29 cellular contexts compared by ENCODE assay signal in the genomic region with DNA sequence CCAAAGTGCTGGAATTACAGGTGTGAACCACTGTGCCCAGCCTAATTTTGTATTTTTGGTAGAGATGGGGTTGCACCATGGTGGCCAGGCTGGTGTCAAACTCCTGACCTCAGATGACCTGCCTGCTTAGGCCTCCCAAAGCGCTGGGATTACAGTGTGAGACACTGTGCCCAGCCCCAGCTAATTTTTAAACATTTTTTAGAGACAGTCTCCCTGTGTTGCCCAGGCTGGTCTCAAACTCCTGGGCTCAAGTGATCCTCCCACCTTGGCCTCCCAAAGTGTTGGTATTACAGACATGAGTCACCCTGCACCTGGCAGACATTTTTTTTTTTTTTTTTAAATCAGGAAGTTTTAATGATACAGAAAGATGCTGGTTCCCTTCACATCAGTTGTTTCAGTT. TPM values are rescaled to one million over a fixed set of nuclear protein-coding genes. Genes with fewer than 3 reads are reported as not detected.
DNase-seq lines count a peak whose midpoint lies in the region; ATAC-seq and TF ChIP-seq lines count a peak whose summit lies in the region.
"Had no signal": no experiment of that assay in that cellular context is flagged by ENCODE, and none has a peak within 500 bp of the region (broad histone marks: within the 10 kb centered on the region; RNA-seq: fewer than 3 reads in every experiment).

No MANE protein-coding gene starts in this region.

- peak; percentile 36 for ATAC-seq in activated CD8-positive, alpha-beta T cell treated with anti-CD3 and anti-CD28 coated beads for 36 hours
- ATAC-seq in GM21360 (IDR thresholded peaks at IDR 0.05; ENCODE audit: unreplicated experiment) (no peak), GM21619 (IDR thresholded peaks at IDR 0.05; ENCODE audit: unreplicated experiment) (no peak)
- ATAC-seq: foreskin keratinocyte, left colon, T-cell had no signal

- DNase-seq in DMS53 (lab: John Stamatoyannopoulos, UW): peak; percentile 48
- no peak for DNase-seq in DMS53 treated with DMSO at 0.1 percent for 48 hours (lab: John Stamatoyannopoulos, UW; ENCODE audit: unreplicated experiment)
- DNase-seq in HFFc6: no peak
- DNase-seq in activated CD8-positive, alpha-beta T cell treated with anti-CD3 and anti-CD28 coated beads for 36 hours: no peak
- peak; percentile 21 for DNase-seq in sigmoid colon
- DNase-seq in stimulated activated CD4-positive, alpha-beta T cell treated with anti-CD3 and anti-CD28 coated beads, Interleukin-1b, Interleukin-23, amount 100 ng/mL, for 48 hours: no peak
- DNase-seq: anterior cingulate cortex; CD8-positive, alpha-beta T cell; colonic mucosa; effector memory CD8-positive, alpha-beta T cell; foreskin keratinocyte; HCEC 1CT; left colon; NCI-H1436 treated with DMSO at 0.1 percent for 48 hours; NCI-H2107; NCI-H446; NCI-H82; nucleus accumbens; PC-9; SJCRH30; stimulated activated CD4-positive, alpha-beta T cell treated with anti-CD3 and anti-CD28 coated beads, Interleukin-4, amount 100 ng/mL, for 24 hours; stimulated activated naive CD8-positive, alpha-beta T cell treated with anti-CD3 and anti-CD28 coated beads, Interleukin-15, Interleukin-2, amounts not matched to agents 100 U/mL and 50 U/mL, for 24 hours; T-cell had no signal

- POLR2A ChIA-PET in activated CD8-positive, alpha-beta T cell treated with anti-CD3 and anti-CD28 coated beads for 36 hours (lab: Charles Lee): interaction anchor here (1.0 to 1.5 kb wide), 2 partner anchors 14 to 25 kb away, joined by 4 read pairs; no protein-coding TSS in a partner anchor

- TF ChIP-seq POLR2A in sigmoid colon (IDR thresholded peaks at IDR 0.05): no peak

- peaks cover 17% of the 10 kb centered on the region for H3K36me3 Mint-ChIP-seq in HFFc6 (ENCODE audit: low read depth)
- peaks cover 22% of the 10 kb centered on the region for H3K36me3 Mint-ChIP-seq in activated CD8-positive, alpha-beta T cell treated with anti-CD3 and anti-CD28 coated beads for 36 hours (ENCODE audit: low read depth)
- H3K36me3 Mint-ChIP-seq: activated naive CD4-positive, alpha-beta T cell treated with anti-CD3 and anti-CD28 coated beads, Interleukin-2, amount 50 U/mL, for 72 hours had no signal

- peak overlapping the region; percentile 46; the same call in 1 of the 2 replicates for H3K27ac Mint-ChIP-seq in HFFc6
- peak overlapping the region; percentile 61 for H3K27ac Mint-ChIP-seq in activated CD8-positive, alpha-beta T cell treated with anti-CD3 and anti-CD28 coated beads for 36 hours
- H3K27ac Mint-ChIP-seq: CD8-positive, alpha-beta T cell; memory B cell; T-cell had no signal

- H3K4me1 Mint-ChIP-seq in HFFc6 (ENCODE audit: low read depth): peaks cover 21% of the 10 kb centered on the region
- H3K4me1 Mint-ChIP-seq in activated CD8-positive, alpha-beta T cell treated with anti-CD3 and anti-CD28 coated beads for 36 hours (ENCODE audit: low read depth): peaks cover 10% of the 10 kb centered on the region

- peaks cover 20 to 74% (median 39%) of the 10 kb centered on the region in 4 donors for H3K36me3 ChIP-seq in sigmoid colon
- H3K36me3 ChIP-seq: colonic mucosa had no signal

- H3K4me3 ChIP-seq in sigmoid colon: no peak overlapping the region
- H3K4me3 ChIP-seq: colonic mucosa, PC-9, SJCRH30 had no signal

- intact Hi-C loops in activated CD8-positive, alpha-beta T cell treated with anti-CD3 and anti-CD28 coated beads for 36 hours (cut with micrococcal nuclease): no loop called here
- intact Hi-C loops in sigmoid colon (cut with DNase I): no loop called here

- whole genome bisulfite sequencing in sigmoid colon, 2 donors: 96 to 100% methylated on average over 1 of the region's 1 CpG

- CTCF ChIA-PET in activated CD8-positive, alpha-beta T cell treated with anti-CD3 and anti-CD28 coated beads for 36 hours (lab: Charles Lee): interaction anchor here (1.3 kb wide), 1 partner anchor 12 kb away, joined by 3 read pairs; no protein-coding TSS in a partner anchor

- no peaks in the 10 kb centered on the region for H3K27me3 ChIP-seq in sigmoid colon
- H3K27me3 ChIP-seq: colonic mucosa, foreskin keratinocyte, SJCRH30 had no signal

- no peak overlapping the region for H3K4me3 Mint-ChIP-seq in HFFc6
- no peak overlapping the region for H3K4me3 Mint-ChIP-seq in activated CD8-positive, alpha-beta T cell treated with anti-CD3 and anti-CD28 coated beads for 36 hours
- H3K4me3 Mint-ChIP-seq: CD8-positive, alpha-beta T cell; memory B cell; T-cell had no signal

- no peak for TF ChIP-seq EP300 in sigmoid colon (IDR thresholded peaks at IDR 0.05)

- TF ChIP-seq CTCF in HFFc6 (IDR thresholded peaks at IDR 0.05): no peak
- no peak for TF ChIP-seq CTCF in activated CD8-positive, alpha-beta T cell treated with anti-CD3 and anti-CD28 coated beads for 36 hours (IDR thresholded peaks at IDR 0.05)
- TF ChIP-seq CTCF in sigmoid colon (IDR thresholded peaks at IDR 0.05): no peak

- H3K27ac ChIP-seq in sigmoid colon: no peak overlapping the region
- H3K27ac ChIP-seq: 22Rv1, colonic mucosa, foreskin keratinocyte, PC-9, SJCRH30 had no signal

- no peaks in the 10 kb centered on the region for H3K27me3 Mint-ChIP-seq in HFFc6 (ENCODE audit: insufficient read depth)
- H3K27me3 Mint-ChIP-seq in activated CD8-positive, alpha-beta T cell treated with anti-CD3 and anti-CD28 coated beads for 36 hours: no peaks in the 10 kb centered on the region
- H3K27me3 Mint-ChIP-seq: effector memory CD8-positive, alpha-beta T cell; memory B cell; T-cell had no signal

- no peaks in the 10 kb centered on the region for H3K9me3 Mint-ChIP-seq in HFFc6
- no peaks in the 10 kb centered on the region for H3K9me3 Mint-ChIP-seq in activated CD8-positive, alpha-beta T cell treated with anti-CD3 and anti-CD28 coated beads for 36 hours
- H3K9me3 Mint-ChIP-seq: activated naive CD4-positive, alpha-beta T cell treated with anti-CD3 and anti-CD28 coated beads, Interleukin-2, amount 50 U/mL, for 72 hours; activated T-helper 2 cell treated with anti-CD3 and anti-CD28 coated beads, Interferon-gamma antibody, Interleukin-2, Interleukin-4, amounts not matched to agents 10 μg/mL and 5 μg/mL and 100 μg/mL, durations not matched to agents 14 hours and 24 hours and 36 hours; CD8-positive, alpha-beta T cell; effector memory CD8-positive, alpha-beta T cell; memory B cell; T-cell had no signal

- no peaks in the 10 kb centered on the region for H3K9me3 ChIP-seq in sigmoid colon
- H3K9me3 ChIP-seq: colonic mucosa, SJCRH30 had no signal

- peaks cover 0 to 20% (median 11%) of the 10 kb centered on the region in 4 donors for H3K4me1 ChIP-seq in sigmoid colon
- H3K4me1 ChIP-seq: colonic mucosa, foreskin keratinocyte, SJCRH30 had no signal

RNA-seq across cellular contexts. Expression of a gene that starts 15.5 kb away (rescaled TPM):
- 10 to 100 TPM; 43.9 to 53.8 (median 46.8) TPM for total RNA-seq in HFFc6 (2021; fragmentation: NEBNext Ultra II Directional; extraction: Animal tissue kit (Norgen Biotek cat#: 25700))
- 10 to 100 TPM; 16.9 to 18.6 TPM for total RNA-seq in activated CD8-positive, alpha-beta T cell treated with anti-CD3 and anti-CD28 coated beads for 36 hours
- 10 to 100 TPM; 35.0 to 51.3 (median 39.3) TPM for total RNA-seq in sigmoid colon
- 10 to 100 TPM; 25.8 to 44.6 (median 43.2) TPM for polyA plus RNA-seq in sigmoid colon

RNA-seq across cellular contexts. Expression of a gene that starts 38.8 kb away (rescaled TPM):
- total RNA-seq in HFFc6 (2021; fragmentation: NEBNext Ultra II Directional; extraction: Animal tissue kit (Norgen Biotek cat#: 25700)): 100 to 1,000 TPM; 132 to 149 (median 139) TPM
- total RNA-seq in activated CD8-positive, alpha-beta T cell treated with anti-CD3 and anti-CD28 coated beads for 36 hours: 100 to 1,000 TPM; 127 to 131 TPM
- 100 to 1,000 TPM in 3 of 4 donors, 10 to 100 TPM in 1; 98.4 to 135 (median 110) TPM for total RNA-seq in sigmoid colon
- polyA plus RNA-seq in sigmoid colon: 10 to 100 TPM; 27.5 to 71.0 (median 33.0) TPM

RNA-seq across cellular contexts. Expression of a gene that starts 46.1 kb away (rescaled TPM):
- total RNA-seq in HFFc6 (2021; fragmentation: NEBNext Ultra II Directional; extraction: Animal tissue kit (Norgen Biotek cat#: 25700)): 10 to 100 TPM; 10.9 to 18.5 (median 14.2) TPM
- total RNA-seq in activated CD8-positive, alpha-beta T cell treated with anti-CD3 and anti-CD28 coated beads for 36 hours: 10 to 100 TPM; 45.9 to 50.3 TPM
- 10 to 100 TPM; 16.8 to 26.5 (median 19.6) TPM for total RNA-seq in sigmoid colon
- polyA plus RNA-seq in sigmoid colon: 10 to 100 TPM; 14.8 to 48.3 (median 22.2) TPM

RNA-seq across cellular contexts. Expression of a gene that starts 59.2 kb away (rescaled TPM):
- total RNA-seq in HFFc6 (2021; fragmentation: NEBNext Ultra II Directional; extraction: Animal tissue kit (Norgen Biotek cat#: 25700)): 100 to 1,000 TPM; 156 to 183 (median 171) TPM
- 100 to 1,000 TPM; 198 to 203 TPM for total RNA-seq in activated CD8-positive, alpha-beta T cell treated with anti-CD3 and anti-CD28 coated beads for 36 hours
- total RNA-seq in sigmoid colon: 100 to 1,000 TPM; 155 to 247 (median 169) TPM
- polyA plus RNA-seq in sigmoid colon: 100 to 1,000 TPM; 133 to 267 (median 172) TPM

Comparison
In these comparisons a context has a peak if more than half of its experiments do, and no peak if none do; other contexts are left out.
1. DNase-seq: peak in DMS53 (single experiment) and sigmoid colon (single experiment); none in DMS53 treated with DMSO at 0.1 percent for 48 hours (single experiment), HFFc6 (single experiment), activated CD8-positive, alpha-beta T cell treated with anti-CD3 and anti-CD28 coated beads for 36 hours (single experiment) and stimulated activated CD4-positive, alpha-beta T cell treated with anti-CD3 and anti-CD28 coated beads, Interleukin-1b, Interleukin-23, amount 100 ng/mL, for 48 hours (single experiment).